1 cellular context compared by ENCODE assay signal in genomic region chr2:193690572-193690971, GRCh38.
TF ChIP-seq lines count a peak whose summit lies in the region.

No MANE protein-coding gene starts in this region.

TF ChIP-seq in HepG2, 621 proteins besides CTCF, POLR2A, EP300 and RAD21 (continued from another document):
- no peak for TF ChIP-seq MYNN (CRISPR knock-in tag; IDR thresholded peaks at IDR 0.05; ENCODE audit: low read depth)
- TF ChIP-seq ZMYM3 (CRISPR knock-in tag; IDR thresholded peaks at IDR 0.05) = no peak
- TF ChIP-seq ZNF329 (CRISPR knock-in tag; IDR thresholded peaks at IDR 0.05; ENCODE audit: low read depth) = no peak
- TF ChIP-seq STAT5B (CRISPR knock-in tag; IDR thresholded peaks at IDR 0.05) = no peak
- no peak for TF ChIP-seq ZNF383 (CRISPR knock-in tag; IDR thresholded peaks at IDR 0.05; ENCODE audit: borderline replicate concordance)
- no peak for TF ChIP-seq BRCA1 (CRISPR knock-in tag; IDR thresholded peaks at IDR 0.05)
- no peak for TF ChIP-seq BHLHE40 (IDR thresholded peaks at IDR 0.05; ENCODE audit: low read length)
- TF ChIP-seq ZNF512B (CRISPR knock-in tag; IDR thresholded peaks at IDR 0.05; ENCODE audit: borderline replicate concordance) = no peak
- TF ChIP-seq ZNF572 (CRISPR knock-in tag; IDR thresholded peaks at IDR 0.05) = no peak
- TF ChIP-seq ZBTB42 (CRISPR knock-in tag; IDR thresholded peaks at IDR 0.05) = no peak
- no peak for TF ChIP-seq SNAPC2 (CRISPR knock-in tag; IDR thresholded peaks at IDR 0.05)
- no peak for TF ChIP-seq PRDM4 (CRISPR knock-in tag; IDR thresholded peaks at IDR 0.05; ENCODE audit: borderline replicate concordance)
- no peak for TF ChIP-seq ZNF766 (CRISPR knock-in tag; IDR thresholded peaks at IDR 0.05; ENCODE audit: borderline replicate concordance)
- TF ChIP-seq ZBED4 (CRISPR knock-in tag; IDR thresholded peaks at IDR 0.05; ENCODE audit: borderline replicate concordance) = no peak
